Comparison of ENCODE assay signal across 16 cellular contexts in genomic region chr3:128889139-128889894, GRCh38.
"Had no signal": no experiment of that assay in that cellular context is flagged by ENCODE, and none has a peak within 500 bp of the region (broad histone marks: within the 10 kb centered on the region; RNA-seq: fewer than 3 reads in every experiment).

No MANE protein-coding gene starts in this region.

- H3K27me3 ChIP-seq: colonic mucosa, heart left ventricle, tibial nerve had no signal

- H3K9me3 ChIP-seq: colonic mucosa, heart left ventricle, SK-N-SH, tibial nerve had no signal

- DNase-seq: activated CD4-positive, alpha-beta T cell treated with anti-CD3 and anti-CD28 coated beads, Interleukin-2, amount 50 U/mL, for 1 hour; activated naive CD4-positive, alpha-beta T cell; amygdala; colonic mucosa; endodermal cell; heart left ventricle; naive B cell; retina; SK-N-SH; stimulated activated CD4-positive, alpha-beta T cell treated with anti-CD3 and anti-CD28 coated beads, Interleukin-4, amount 100 ng/mL, for 24 hours had no signal

- H3K9ac ChIP-seq: SK-N-SH had no signal

- H3K36me3 ChIP-seq: colonic mucosa had no signal

- H3K36me3 Mint-ChIP-seq: naive B cell had no signal

- H3K27me3 Mint-ChIP-seq: activated naive CD8-positive, alpha-beta T cell; naive B cell; progenitor cell of endocrine pancreas; stimulated activated naive CD8-positive, alpha-beta T cell treated with anti-CD3 and anti-CD28 coated beads, Interleukin-15, Interleukin-2, amounts not matched to agents 100 ng/mL and 50 ng/mL, for 24 hours had no signal

- H3K27ac Mint-ChIP-seq: activated naive CD8-positive, alpha-beta T cell; endodermal cell; progenitor cell of endocrine pancreas; stimulated activated naive CD8-positive, alpha-beta T cell treated with anti-CD3 and anti-CD28 coated beads, Interleukin-15, Interleukin-2, amounts not matched to agents 100 ng/mL and 50 ng/mL, for 24 hours had no signal

- H3K4me1 Mint-ChIP-seq: endodermal cell, naive B cell, neural crest cell had no signal

- H3K9me3 Mint-ChIP-seq: endodermal cell; naive B cell; neural crest cell; stimulated activated naive CD8-positive, alpha-beta T cell treated with anti-CD3 and anti-CD28 coated beads, Interleukin-15, Interleukin-2, amounts not matched to agents 100 ng/mL and 50 ng/mL, for 24 hours had no signal

- H3K27ac ChIP-seq: colonic mucosa, epithelial cell of prostate, heart left ventricle, tibial nerve had no signal

- H3K4me3 ChIP-seq: colonic mucosa, heart left ventricle, tibial nerve had no signal

- H3K4me2 ChIP-seq: SK-N-SH had no signal

- H3K4me1 ChIP-seq: colonic mucosa, tibial nerve had no signal

- H3K4me3 Mint-ChIP-seq: activated naive CD8-positive, alpha-beta T cell; endodermal cell; naive B cell; neural crest cell; stimulated activated naive CD8-positive, alpha-beta T cell treated with anti-CD3 and anti-CD28 coated beads, Interleukin-15, Interleukin-2, amounts not matched to agents 100 ng/mL and 50 ng/mL, for 24 hours had no signal

- ATAC-seq: heart left ventricle had no signal
